1 cellular context compared by ENCODE assay signal in the genomic region with DNA sequence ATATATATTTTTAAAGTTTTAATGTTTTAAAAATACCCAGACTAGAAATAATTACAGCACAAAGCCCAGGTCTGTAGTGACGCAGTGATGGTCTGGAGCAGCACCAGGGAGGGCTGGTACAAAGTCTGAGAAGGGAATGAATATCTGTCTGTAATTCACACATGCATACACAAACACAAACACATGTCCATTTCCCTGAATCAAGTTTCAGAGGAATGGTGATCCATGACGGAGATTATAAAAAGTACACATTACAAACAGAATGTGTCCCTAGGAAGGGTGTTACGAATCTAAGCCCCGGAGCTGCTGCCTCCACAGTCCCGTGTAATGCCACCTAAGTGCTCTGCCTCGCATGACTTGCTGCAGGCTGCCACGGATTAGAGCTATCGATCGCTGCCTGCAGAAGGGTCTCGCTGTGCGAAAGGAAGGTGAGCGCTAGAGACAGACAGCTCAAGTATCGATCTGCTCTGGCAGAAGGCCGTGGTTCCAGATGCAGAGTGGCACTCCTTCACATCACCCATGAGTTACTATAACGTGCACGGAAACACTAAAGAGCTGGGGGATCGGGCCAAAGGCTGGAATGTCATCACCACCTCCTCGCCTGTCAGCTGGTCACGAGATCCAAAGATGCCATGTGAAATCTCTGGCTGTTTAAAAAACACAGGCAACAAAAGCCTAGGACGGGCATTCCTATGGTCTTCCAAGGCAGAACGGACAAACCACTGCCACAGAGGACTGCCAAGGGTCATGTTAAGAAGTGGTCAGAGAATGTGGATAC.
TF ChIP-seq lines count a peak whose summit lies in the region.

No MANE protein-coding gene starts in this region.

TF ChIP-seq in WTC11, 78 proteins besides CTCF, POLR2A, EP300 and RAD21 (continued from another document):
- TF ChIP-seq, protein P1, sequence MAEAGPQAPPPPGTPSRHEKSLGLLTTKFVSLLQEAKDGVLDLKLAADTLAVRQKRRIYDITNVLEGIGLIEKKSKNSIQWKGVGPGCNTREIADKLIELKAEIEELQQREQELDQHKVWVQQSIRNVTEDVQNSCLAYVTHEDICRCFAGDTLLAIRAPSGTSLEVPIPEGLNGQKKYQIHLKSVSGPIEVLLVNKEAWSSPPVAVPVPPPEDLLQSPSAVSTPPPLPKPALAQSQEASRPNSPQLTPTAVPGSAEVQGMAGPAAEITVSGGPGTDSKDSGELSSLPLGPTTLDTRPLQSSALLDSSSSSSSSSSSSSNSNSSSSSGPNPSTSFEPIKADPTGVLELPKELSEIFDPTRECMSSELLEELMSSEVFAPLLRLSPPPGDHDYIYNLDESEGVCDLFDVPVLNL (CRISPR knock-in tag; IDR thresholded peaks at IDR 0.05; ENCODE audit: borderline replicate concordance, low read depth), result no peak
- TF ChIP-seq, protein P2, sequence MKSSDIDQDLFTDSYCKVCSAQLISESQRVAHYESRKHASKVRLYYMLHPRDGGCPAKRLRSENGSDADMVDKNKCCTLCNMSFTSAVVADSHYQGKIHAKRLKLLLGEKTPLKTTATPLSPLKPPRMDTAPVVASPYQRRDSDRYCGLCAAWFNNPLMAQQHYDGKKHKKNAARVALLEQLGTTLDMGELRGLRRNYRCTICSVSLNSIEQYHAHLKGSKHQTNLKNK (CRISPR knock-in tag; IDR thresholded peaks at IDR 0.05), result no peak
TF ChIP-seq in WTC11: peak in this region for 0.
